ENCODE assay signal across 1 cellular context in genomic region chr3:4174760-4175159, GRCh38.
TF ChIP-seq lines count a peak whose summit lies in the region.

No MANE protein-coding gene starts in this region.

TF ChIP-seq in WTC11, 78 proteins besides CTCF, POLR2A, EP300 and RAD21 (continued from another document):
- TF ChIP-seq PREB (CRISPR knock-in tag; IDR thresholded peaks at IDR 0.05; ENCODE audit: borderline replicate concordance): no peak
- TF ChIP-seq SMAD4 (CRISPR knock-in tag; IDR thresholded peaks at IDR 0.05): no peak
- TF ChIP-seq ELF4 (CRISPR knock-in tag; IDR thresholded peaks at IDR 0.05; ENCODE audit: low read depth): no peak
TF ChIP-seq in WTC11: peak in this region for 1.
